ENCODE assay signal across 21 cellular contexts in genomic region chr6:3357669-3358068, GRCh38.
A peak's percentile ranks its signal among the peaks of the same experiment; 100 is the strongest.
DNase-seq lines count a peak whose midpoint lies in the region; ATAC-seq and TF ChIP-seq lines count a peak whose summit lies in the region.
"Had no signal": no experiment of that assay in that cellular context is flagged by ENCODE, and none has a peak within 500 bp of the region (broad histone marks: within the 10 kb centered on the region; RNA-seq: fewer than 3 reads in every experiment).

No MANE protein-coding gene starts in this region.

- H3K4me3 ChIP-seq in PC-3 (ENCODE audit: low read length) (no peak overlapping the region), esophagus muscularis mucosa (no peak overlapping the region), neuronal stem cell (ENCODE audit: low read length in 2 of 2) (no peak overlapping the region)
- H3K4me3 ChIP-seq: heart right ventricle had no signal

- no peaks in the 10 kb centered on the region for H3F3A ChIP-seq in PC-3 (ENCODE audit: low read length, unreplicated experiment)

- CTCF ChIA-PET in PC-3 (lab: Charles Lee): no interaction called here

- H4K20me1 ChIP-seq in PC-3 (ENCODE audit: low read length): no peaks in the 10 kb centered on the region

- H3K9ac ChIP-seq in PC-3 (ENCODE audit: low read length) (peak overlapping the region; percentile 13; the same call in 1 of the 2 replicates), neuronal stem cell (ENCODE audit: low read depth, low read length, poor library complexity) (no peak overlapping the region)

- no peak overlapping the region for H3K23ac ChIP-seq in neuronal stem cell (ENCODE audit: low read depth, low read length, poor library complexity)

- H3K9me3 ChIP-seq in PC-3 (ENCODE audit: low read length) (no peaks in the 10 kb centered on the region), esophagus muscularis mucosa (no peaks in the 10 kb centered on the region), neuronal stem cell (replicated peaks in 1 of 2; ENCODE audit: control insufficient read depth in 2 of 2, insufficient read depth in 1 of 2, low read depth in 1 of 2, low read length in 2 of 2) (peaks cover 2 to 6% of the 10 kb centered on the region in 2 donors)
- H3K9me3 ChIP-seq: heart right ventricle had no signal

- DNase-seq in PC-3 (no peak), esophagus muscularis mucosa (ENCODE audit: extremely low spot score) (no peak), neuronal stem cell (ENCODE audit: low spot score) (no peak), GDM1 (lab: John Stamatoyannopoulos, UW) (no peak), NCI-H2196 treated with DMSO at 0.1 percent for 48 hours (lab: John Stamatoyannopoulos, UW; ENCODE audit: unreplicated experiment) (no peak)
- DNase-seq: central memory CD4-positive, alpha-beta T cell; DMS 273 treated with DMSO at 0.1 percent for 48 hours; H9; heart right ventricle; Kasumi-1; kidney; naive B cell; NCI-H1694; RPMI8226; stimulated activated CD4-positive, alpha-beta T cell treated with anti-CD3 and anti-CD28 coated beads, Interleukin-4, amount 100 ng/mL, for 24 hours had no signal

- POLR2A ChIA-PET in PC-3 (lab: Charles Lee; ENCODE audit: unreplicated experiment): interaction anchor here (0.5 to 0.7 kb wide), 2 partner anchors 98 to 116 kb away, joined by 3 read pairs; no protein-coding TSS in a partner anchor

- H3K27me3 Mint-ChIP-seq in stimulated activated memory B cell treated with anti-CD40 and anti-IgM and Interleukin-4, amounts not matched to agents 10 μg/mL and 1 μg/mL and 100 μg/mL, for 72 hours: peaks cover under 1% of the 10 kb centered on the region
- H3K27me3 Mint-ChIP-seq: activated naive CD8-positive, alpha-beta T cell had no signal

- H3K4me1 ChIP-seq in PC-3 (ENCODE audit: insufficient read depth, low read length) (peaks cover 24% of the 10 kb centered on the region), esophagus muscularis mucosa (peaks cover 27 to 52% (median 39%) of the 10 kb centered on the region in 4 donors), neuronal stem cell (ENCODE audit: control insufficient read depth in 2 of 2, insufficient read depth in 1 of 2, low read depth in 1 of 2, low read length in 2 of 2) (peaks cover 14 to 45% of the 10 kb centered on the region in 2 donors)

- no peak overlapping the region for H2AK5ac ChIP-seq in neuronal stem cell (ENCODE audit: low read depth, low read length)

- no peak for TF ChIP-seq CTCF in 22Rv1 (IDR thresholded peaks at IDR 0.05)
- TF ChIP-seq CTCF in PC-3 (conservative IDR thresholded peaks at IDR 0.05; ENCODE audit: low read depth, low read length): no peak
- no peak for TF ChIP-seq CTCF in esophagus muscularis mucosa (IDR thresholded peaks at IDR 0.05)

- H3K4me3 Mint-ChIP-seq in stimulated activated memory B cell treated with anti-CD40 and anti-IgM and Interleukin-4, amounts not matched to agents 10 μg/mL and 1 μg/mL and 100 μg/mL, for 72 hours: no peak overlapping the region
- H3K4me3 Mint-ChIP-seq: activated naive CD8-positive, alpha-beta T cell; H9 had no signal

- no peak overlapping the region for H2BK12ac ChIP-seq in neuronal stem cell (ENCODE audit: low read length)

- H3K18ac ChIP-seq in neuronal stem cell (ENCODE audit: low read length): no peak overlapping the region

- H3K79me2 ChIP-seq in PC-3 (ENCODE audit: low read length): no peaks in the 10 kb centered on the region

- H3K4me1 Mint-ChIP-seq in stimulated activated memory B cell treated with anti-CD40 and anti-IgM and Interleukin-4, amounts not matched to agents 10 μg/mL and 1 μg/mL and 100 μg/mL, for 72 hours: peaks cover 29% of the 10 kb centered on the region

- no peak overlapping the region for H4K8ac ChIP-seq in neuronal stem cell (ENCODE audit: low read depth, low read length)

- no peaks in the 10 kb centered on the region for H3K79me1 ChIP-seq in neuronal stem cell (ENCODE audit: low read depth, low read length)

- no peak overlapping the region for H3K4ac ChIP-seq in neuronal stem cell (ENCODE audit: low read length)

- no peak for TF ChIP-seq EP300 in esophagus muscularis mucosa (IDR thresholded peaks at IDR 0.05)

- peak overlapping the region; percentile 95 for H3K27ac ChIP-seq in 22Rv1
- H3K27ac ChIP-seq in PC-3 (ENCODE audit: low read length): peak overlapping the region; percentile 56
- H3K27ac ChIP-seq in esophagus muscularis mucosa (replicated peaks in 1 of 4): peak overlapping the region; percentile 87 to 96 (median 94)
- no peak overlapping the region for H3K27ac ChIP-seq in neuronal stem cell (replicated peaks; ENCODE audit: low read length)
- H3K27ac ChIP-seq: HL-60 had no signal

- peak overlapping the region; percentile 38 for H2BK15ac ChIP-seq in neuronal stem cell (ENCODE audit: low read length)

- TF ChIP-seq POLR2A in esophagus muscularis mucosa (IDR thresholded peaks at IDR 0.05; ENCODE audit: low read depth): no peak

- H3K9me2 ChIP-seq in PC-3 (replicated peaks; ENCODE audit: low read length): no peaks in the 10 kb centered on the region

- intact Hi-C loops in PC-3 (cut with micrococcal nuclease) (loop anchor here (2.0 to 5.0 kb wide), 2 partner anchors 25 to 100 kb away; partner anchors contain the start of gene SLC22A23), esophagus muscularis mucosa (cut with DNase I) (loop anchor here (5.0 kb wide), 1 partner anchor 75 kb away; no protein-coding TSS in a partner anchor)

- H2BK5ac ChIP-seq in neuronal stem cell (ENCODE audit: low read length): no peak overlapping the region

- no peak overlapping the region for H3K27ac Mint-ChIP-seq in stimulated activated memory B cell treated with anti-CD40 and anti-IgM and Interleukin-4, amounts not matched to agents 10 μg/mL and 1 μg/mL and 100 μg/mL, for 72 hours
- H3K27ac Mint-ChIP-seq: H9 had no signal

- no peaks in the 10 kb centered on the region for H3K36me3 ChIP-seq in PC-3 (ENCODE audit: low read depth, low read length)
- no peaks in the 10 kb centered on the region for H3K36me3 ChIP-seq in esophagus muscularis mucosa
- H3K36me3 ChIP-seq in neuronal stem cell (replicated peaks in 1 of 2; ENCODE audit: control insufficient read depth in 2 of 2, insufficient read depth in 2 of 2, low read length in 2 of 2): no peaks in the 10 kb centered on the region
- H3K36me3 ChIP-seq: heart right ventricle had no signal

- H3K14ac ChIP-seq in neuronal stem cell (ENCODE audit: low read length): no peak overlapping the region

- H4K91ac ChIP-seq in neuronal stem cell (ENCODE audit: low read depth, low read length, poor library complexity): no peak overlapping the region

- H2BK120ac ChIP-seq in neuronal stem cell (ENCODE audit: low read depth, low read length): no peak overlapping the region

- no peaks in the 10 kb centered on the region for H3K36me3 Mint-ChIP-seq in stimulated activated memory B cell treated with anti-CD40 and anti-IgM and Interleukin-4, amounts not matched to agents 10 μg/mL and 1 μg/mL and 100 μg/mL, for 72 hours
- H3K36me3 Mint-ChIP-seq: activated naive CD8-positive, alpha-beta T cell; naive B cell had no signal

- 84% methylated on average over 6 of the region's 6 CpGs for WGBS in esophagus muscularis mucosa
- no CpG with 5 or more reads among the region's 6 CpGs for WGBS in neuronal stem cell (ENCODE audit: extremely low coverage in 2 of 2, insufficient read length in 2 of 2, insufficient replicate concordance in 1 of 2), 2 donors

- no peaks in the 10 kb centered on the region for H3K9me3 Mint-ChIP-seq in stimulated activated memory B cell treated with anti-CD40 and anti-IgM and Interleukin-4, amounts not matched to agents 10 μg/mL and 1 μg/mL and 100 μg/mL, for 72 hours
- H3K9me3 Mint-ChIP-seq: H9, naive B cell had no signal

- H3K27me3 ChIP-seq in PC-3 (ENCODE audit: low read length): no peaks in the 10 kb centered on the region
- no peaks in the 10 kb centered on the region for H3K27me3 ChIP-seq in esophagus muscularis mucosa
- no peaks in the 10 kb centered on the region for H3K27me3 ChIP-seq in neuronal stem cell (ENCODE audit: control insufficient read depth in 3 of 3, insufficient read depth in 3 of 3, low read depth in 1 of 3, low read length in 3 of 3)
- H3K27me3 ChIP-seq: heart right ventricle had no signal

- H2AFZ ChIP-seq in PC-3 (ENCODE audit: low read length) (no peak overlapping the region), neuronal stem cell (ENCODE audit: low read length) (no peak overlapping the region)

- H3K4me2 ChIP-seq in PC-3 (ENCODE audit: low read length) (no peak overlapping the region), neuronal stem cell (ENCODE audit: insufficient read depth, low read length, poor library complexity, severe bottlenecking) (no peak overlapping the region)

- no peak for ATAC-seq in PC-3
- no peak for ATAC-seq in stimulated activated memory B cell treated with anti-CD40 and anti-IgM and Interleukin-4, amounts not matched to agents 10 μg/mL and 1 μg/mL and 100 μg/mL, for 72 hours
- no peak for ATAC-seq in HG03175 (IDR thresholded peaks at IDR 0.05; ENCODE audit: unreplicated experiment)
- ATAC-seq: activated CD4-positive, CD25-positive, alpha-beta regulatory T cell treated with anti-CD3 and anti-CD28 coated beads, Interleukin-2, amount 50 U/mL, for 24 hours; heart right ventricle had no signal

- BruUV-seq in PC-3 (replicated peaks; lab: Mats Ljungman, UMichigan): no TSS peak
